In genomic region chr14:104188727-104189400, GRCh38 we compare ENCODE assay signal across 17 cellular contexts. TPM values are rescaled to one million over a fixed set of nuclear protein-coding genes. Genes with fewer than 3 reads are reported as not detected.
DNase-seq lines count a peak whose midpoint lies in the region; ATAC-seq and TF ChIP-seq lines count a peak whose summit lies in the region.
"Had no signal": no experiment of that assay in that cellular context is flagged by ENCODE, and none has a peak within 500 bp of the region (broad histone marks: within the 10 kb centered on the region; RNA-seq: fewer than 3 reads in every experiment).

No MANE protein-coding gene starts in this region.

- no peak for TF ChIP-seq EP300 in transverse colon (IDR thresholded peaks at IDR 0.05; ENCODE audit: low read depth)

- in situ Hi-C loops in transverse colon (cut with MboI; ENCODE audit: low pct_ligation_motif_present in 1 of 4, low pct_unique_long_range_greater_than_20kb in 1 of 4, low sequenced_read_pairs in 3 of 4): no loop called here

- 66% methylated on average over 13 of the region's 15 CpGs; no CpG with 5 or more reads in 1 of the 2 donors for WGBS in transverse colon (ENCODE audit: low coverage in 1 of 2), 2 donors

- no peaks in the 10 kb centered on the region for H3K4me1 ChIP-seq in HEK293 (ENCODE audit: control insufficient read depth, insufficient read depth, low read length)
- H3K4me1 ChIP-seq in transverse colon: peaks cover 0 to 9% (median 6%) of the 10 kb centered on the region in 4 donors

- no peak overlapping the region for H3K4me3 Mint-ChIP-seq in endothelial cell (ENCODE audit: unreplicated experiment)
- H3K4me3 Mint-ChIP-seq: CD14-positive monocyte; CD4-positive, alpha-beta memory T cell; HFFc6; IgD-negative memory B cell had no signal

- peaks cover 21% of the 10 kb centered on the region for H3K4me1 Mint-ChIP-seq in endothelial cell (ENCODE audit: unreplicated experiment)
- H3K4me1 Mint-ChIP-seq: CD14-positive monocyte; CD4-positive, alpha-beta memory T cell; IgD-negative memory B cell had no signal

- H3K27ac ChIP-seq in HEK293 (ENCODE audit: extremely low read depth, low read depth, low read length): no peak overlapping the region
- H3K27ac ChIP-seq in VCaP: peak overlapping the region; percentile 42
- H3K27ac ChIP-seq in transverse colon: peak overlapping the region in 1 of 4 donors; percentile 12
- H3K27ac ChIP-seq: A549, GM23248 had no signal

- CTCF ChIA-PET in HEK293 (lab: Yijun Ruan, JAX): no interaction called here

- intact Hi-C loops in transverse colon (cut with DNase I; ENCODE audit: low total_unique reads): no loop called here

- peak overlapping the region; percentile 72 for H3K27ac Mint-ChIP-seq in endothelial cell (ENCODE audit: unreplicated experiment)
- H3K27ac Mint-ChIP-seq: CD14-positive monocyte; CD4-positive, alpha-beta memory T cell; HFFc6; IgD-negative memory B cell had no signal

- H3K27me3 ChIP-seq in transverse colon: no peaks in the 10 kb centered on the region

- POLR2A ChIA-PET in HEK293 (lab: Yijun Ruan, JAX): no interaction called here

- H3K4me3 ChIP-seq in HEK293 (ENCODE audit: low read depth, low read length): no peak overlapping the region
- no peak overlapping the region for H3K4me3 ChIP-seq in transverse colon
- H3K4me3 ChIP-seq: A549, GM23248 had no signal

- DNase-seq in endothelial cell (ENCODE audit: low spot score) (no peak), dedifferentiated amniotic fluid mesenchymal stem cell (ENCODE audit: extremely low spot score) (no peak), transverse colon (no peak)
- DNase-seq: AML-193; Calu3; CD4-positive, alpha-beta memory T cell; GF-D8; GM23248; HCEC 1CT; HFFc6 had no signal

- no peaks in the 10 kb centered on the region for H3K36me3 ChIP-seq in HEK293 (ENCODE audit: control insufficient read depth in 2 of 2, insufficient read depth in 1 of 2, low read length in 2 of 2)
- no peaks in the 10 kb centered on the region for H3K36me3 ChIP-seq in transverse colon

- ATAC-seq in HG03039 (IDR thresholded peaks at IDR 0.05; ENCODE audit: unreplicated experiment): no peak
- ATAC-seq: A549 had no signal

- peaks cover 12% of the 10 kb centered on the region for H3K27me3 Mint-ChIP-seq in endothelial cell (ENCODE audit: unreplicated experiment)

- peaks cover 3% of the 10 kb centered on the region for H3K36me3 Mint-ChIP-seq in endothelial cell (ENCODE audit: low read depth, unreplicated experiment)
- H3K36me3 Mint-ChIP-seq: CD14-positive monocyte; CD4-positive, alpha-beta memory T cell; IgD-negative memory B cell had no signal

- no peak for TF ChIP-seq POLR2A in transverse colon (IDR thresholded peaks at IDR 0.05)

- no peak for TF ChIP-seq CTCF in HEK293 (tag by site-specific recombination; IDR thresholded peaks at IDR 0.05)
- TF ChIP-seq CTCF in VCaP (conservative IDR thresholded peaks at IDR 0.05): no peak
- no peak for TF ChIP-seq CTCF in endothelial cell (IDR thresholded peaks at IDR 0.05; ENCODE audit: unreplicated experiment)
- TF ChIP-seq CTCF in transverse colon (IDR thresholded peaks at IDR 0.05): no peak

- H3K9me3 ChIP-seq in HEK293 (ENCODE audit: control insufficient read depth, insufficient read depth, low read depth, low read length): no peaks in the 10 kb centered on the region
- no peaks in the 10 kb centered on the region for H3K9me3 ChIP-seq in transverse colon
- H3K9me3 ChIP-seq: A549 had no signal

- no peaks in the 10 kb centered on the region for H3K9me3 Mint-ChIP-seq in endothelial cell (ENCODE audit: unreplicated experiment)
- H3K9me3 Mint-ChIP-seq: CD4-positive, alpha-beta memory T cell; IgD-negative memory B cell had no signal

TF ChIP-seq in HEK293, 187 proteins besides CTCF, POLR2A, EP300 and RAD21:
- TF ChIP-seq GLIS1 (tag by site-specific recombination; IDR thresholded peaks at IDR 0.05): peak; percentile 23; the same call in 1 of the 2 replicates
- peak; percentile 37; the same call in 1 of the 2 replicates for TF ChIP-seq GLIS2 (tag by site-specific recombination; IDR thresholded peaks at IDR 0.05)
- TF ChIP-seq, protein P1, sequence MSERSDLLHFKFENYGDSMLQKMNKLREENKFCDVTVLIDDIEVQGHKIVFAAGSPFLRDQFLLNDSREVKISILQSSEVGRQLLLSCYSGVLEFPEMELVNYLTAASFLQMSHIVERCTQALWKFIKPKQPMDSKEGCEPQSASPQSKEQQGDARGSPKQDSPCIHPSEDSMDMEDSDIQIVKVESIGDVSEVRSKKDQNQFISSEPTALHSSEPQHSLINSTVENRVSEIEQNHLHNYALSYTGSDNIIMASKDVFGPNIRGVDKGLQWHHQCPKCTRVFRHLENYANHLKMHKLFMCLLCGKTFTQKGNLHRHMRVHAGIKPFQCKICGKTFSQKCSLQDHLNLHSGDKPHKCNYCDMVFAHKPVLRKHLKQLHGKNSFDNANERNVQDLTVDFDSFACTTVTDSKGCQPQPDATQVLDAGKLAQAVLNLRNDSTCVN (tag by site-specific recombination; optimal IDR thresholded peaks at IDR 0.05): no peak
TF ChIP-seq in HEK293: peak in this region for 2.

RNA-seq across cellular contexts. Expression of gene KIF26A, which starts 50.5 kb away (rescaled TPM):
- total RNA-seq in endothelial cell (ENCODE audit: unreplicated experiment) (96.9 TPM), transverse colon (1 to 10 TPM; 2.2 to 7.8 (median 4.4) TPM)
- total RNA-seq: GM23248, HepG2 had no signal

Comparison
In these comparisons a context has a peak if more than half of its experiments do, and no peak if none do; other contexts are left out.
1. RNA of gene KIF26A, which starts 50.5 kb away (total RNA-seq): 96.9 TPM in endothelial cell (single experiment); 2.2 to 7.8 TPM in transverse colon; every median in the first group is over 10 times any median in the second.